9 cellular contexts compared by ENCODE assay signal in the genomic region with DNA sequence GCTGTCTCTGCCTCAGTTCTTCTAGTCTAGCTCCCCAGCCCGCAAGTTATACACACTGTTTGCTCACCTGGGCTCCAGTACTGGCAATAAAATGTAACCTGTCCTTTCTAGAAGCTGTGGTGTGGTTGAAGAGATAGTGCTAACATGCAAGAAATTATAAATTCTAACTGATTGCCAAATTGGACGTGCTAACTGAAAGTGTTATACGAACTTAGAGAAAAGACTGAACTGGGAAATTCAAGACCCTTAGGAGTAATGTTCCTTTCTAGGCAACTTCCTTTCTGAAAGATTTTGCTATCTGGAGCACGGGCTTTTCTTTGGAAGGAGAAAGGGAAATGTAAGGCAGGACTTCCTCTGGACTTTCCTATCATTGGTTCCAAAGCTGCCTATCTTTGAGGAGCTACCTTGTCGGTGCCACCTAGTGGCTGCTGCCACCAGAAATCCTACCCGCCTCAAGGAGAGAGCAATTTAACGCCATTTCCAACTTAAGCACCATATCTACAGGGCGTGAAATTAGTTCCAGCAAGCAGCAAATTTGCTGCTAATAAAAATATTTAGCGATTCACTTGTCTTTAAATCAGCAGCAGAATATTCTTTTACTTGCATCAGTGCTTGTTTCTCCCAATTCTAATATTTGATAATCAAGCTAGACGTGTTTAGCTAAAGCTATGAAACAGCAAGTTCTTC. TPM values are rescaled to one million over a fixed set of nuclear protein-coding genes. Genes with fewer than 3 reads are reported as not detected.
DNase-seq lines count a peak whose midpoint lies in the region; ATAC-seq, FAIRE-seq and TF ChIP-seq lines count a peak whose summit lies in the region.
"Had no signal": no experiment of that assay in that cellular context is flagged by ENCODE, and none has a peak within 500 bp of the region (broad histone marks: within the 10 kb centered on the region; RNA-seq: fewer than 3 reads in every experiment).

No MANE protein-coding gene starts in this region.

- H3K4me1 ChIP-seq in CD4-positive, CD25-positive, alpha-beta regulatory T cell (ENCODE audit: control insufficient read depth, insufficient read depth, low read length, poor library complexity, severe bottlenecking): no peaks in the 10 kb centered on the region
- H3K4me1 ChIP-seq in colonic mucosa (no peaks in the 10 kb centered on the region), tibial nerve (peaks cover 0 to 9% (median 0%) of the 10 kb centered on the region in 4 donors)

- TF ChIP-seq POLR2A in tibial nerve (IDR thresholded peaks at IDR 0.05): no peak

- peak in 2 of 3 donors; percentile 31 to 55 for DNase-seq in CD4-positive, CD25-positive, alpha-beta regulatory T cell
- DNase-seq in GM19239 (ENCODE audit: insufficient read length, low spot score) (peak; percentile 20), HuH-7 (ENCODE audit: low spot score) (peak; percentile 41), SK-N-MC (ENCODE audit: low read depth, low spot score) (peak; percentile 42), colonic mucosa (peak; percentile 41), memory B cell (ENCODE audit: low spot score in 2 of 2) (peak in 1 of 2 donors; percentile 19), tibial nerve (ENCODE audit: low spot score in 2 of 2) (peak in 1 of 2 donors; percentile 30), NCI-H345 (lab: John Stamatoyannopoulos, UW) (no peak)

- H3K9ac ChIP-seq in SK-N-MC (ENCODE audit: insufficient read length): no peak overlapping the region
- H3K9ac ChIP-seq in colonic mucosa (ENCODE audit: low read depth in 2 of 2, low read length in 2 of 2): no peak overlapping the region

- 54 to 64% methylated on average over 10 of the region's 10 CpGs for WGBS in tibial nerve, 2 donors

- peaks cover 74% of the 10 kb centered on the region for H3K27me3 Mint-ChIP-seq in CD4-positive, CD25-positive, alpha-beta regulatory T cell
- H3K27me3 Mint-ChIP-seq in memory B cell: peaks cover 8% of the 10 kb centered on the region

- no peaks in the 10 kb centered on the region for H3K9me3 ChIP-seq in CD4-positive, CD25-positive, alpha-beta regulatory T cell (ENCODE audit: control insufficient read depth in 2 of 2, low read length in 2 of 2)
- H3K9me3 ChIP-seq in SK-N-MC (ENCODE audit: low read depth, low read length) (no peaks in the 10 kb centered on the region), colonic mucosa (no peaks in the 10 kb centered on the region), tibial nerve (no peaks in the 10 kb centered on the region)

- TF ChIP-seq CTCF in colonic mucosa (IDR thresholded peaks at IDR 0.05) (peak; percentile 30), tibial nerve (IDR thresholded peaks at IDR 0.05) (peak; percentile 23 to 44 (median 34))

- H3K4me1 Mint-ChIP-seq in CD4-positive, CD25-positive, alpha-beta regulatory T cell: no peaks in the 10 kb centered on the region
- peaks cover 6% of the 10 kb centered on the region for H3K4me1 Mint-ChIP-seq in memory B cell

- no peak overlapping the region for H3K27ac Mint-ChIP-seq in CD4-positive, CD25-positive, alpha-beta regulatory T cell
- H3K27ac Mint-ChIP-seq in memory B cell: no peak overlapping the region

- no peak for TF ChIP-seq EP300 in tibial nerve (IDR thresholded peaks at IDR 0.05)

- peak overlapping the region in 1 of 4 donors; percentile 11 for H3K4me3 Mint-ChIP-seq in CD4-positive, CD25-positive, alpha-beta regulatory T cell
- peak overlapping the region; percentile 42 for H3K4me3 Mint-ChIP-seq in memory B cell

- intact Hi-C loops in colonic mucosa (cut with DNase I): no loop called here

- no peak for ATAC-seq in CD4-positive, CD25-positive, alpha-beta regulatory T cell (ENCODE audit: low read depth in 2 of 2)
- ATAC-seq in memory B cell (ENCODE audit: low read depth): peak; percentile 88

- no peaks in the 10 kb centered on the region for H3K36me3 ChIP-seq in CD4-positive, CD25-positive, alpha-beta regulatory T cell (ENCODE audit: control insufficient read depth, insufficient read depth, low read length)
- H3K36me3 ChIP-seq in SK-N-MC (ENCODE audit: insufficient read depth, low read length) (no peaks in the 10 kb centered on the region), colonic mucosa (no peaks in the 10 kb centered on the region), tibial nerve (no peaks in the 10 kb centered on the region)

- H3K9me3 Mint-ChIP-seq in CD4-positive, CD25-positive, alpha-beta regulatory T cell: peaks cover 0 to 14% (median 0%) of the 10 kb centered on the region in 7 donors
- peaks cover 1% of the 10 kb centered on the region for H3K9me3 Mint-ChIP-seq in memory B cell

- peaks cover 26% of the 10 kb centered on the region for H3K27me3 ChIP-seq in CD4-positive, CD25-positive, alpha-beta regulatory T cell (ENCODE audit: control insufficient read depth, insufficient read depth, low read length)
- no peaks in the 10 kb centered on the region for H3K27me3 ChIP-seq in colonic mucosa
- H3K27me3 ChIP-seq in tibial nerve: peaks cover 0 to 3% of the 10 kb centered on the region in 2 donors

- H3K36me3 Mint-ChIP-seq in CD4-positive, CD25-positive, alpha-beta regulatory T cell: no peaks in the 10 kb centered on the region
- no peaks in the 10 kb centered on the region for H3K36me3 Mint-ChIP-seq in memory B cell

- H3K4me3 ChIP-seq in CD4-positive, CD25-positive, alpha-beta regulatory T cell (ENCODE audit: low read depth, low read length): no peak overlapping the region
- H3K4me3 ChIP-seq in SK-N-MC (peak overlapping the region; percentile 46), colonic mucosa (no peak overlapping the region), tibial nerve (no peak overlapping the region)

- H3K27ac ChIP-seq in CD4-positive, CD25-positive, alpha-beta regulatory T cell (ENCODE audit: insufficient read depth, low read length, poor library complexity, severe bottlenecking): no peak overlapping the region
- H3K27ac ChIP-seq in SK-N-MC (no peak overlapping the region), colonic mucosa (no peak overlapping the region), tibial nerve (peak overlapping the region in 1 of 4 donors; percentile 12)

- peak; percentile 82 for FAIRE-seq in GM19239 (lab: Jason Lieb, UNC)

RNA-seq across cellular contexts. Expression of gene TMEM218, which starts 12.7 kb away (rescaled TPM):
- total RNA-seq in CD4-positive, CD25-positive, alpha-beta regulatory T cell: 9.7 TPM
- 10 to 100 TPM; 34.4 to 42.8 (median 41.2) TPM for polyA plus RNA-seq in CD4-positive, CD25-positive, alpha-beta regulatory T cell
- total RNA-seq in colonic mucosa (10 to 100 TPM in 1 of 2 donors, 1 to 10 TPM in 1; 8.7 to 17.3 TPM), tibial nerve (10 to 100 TPM; 17.2 to 30.6 (median 20.7) TPM)

RNA-seq across cellular contexts. Expression of gene PKNOX2, which starts 40.5 kb away (rescaled TPM):
- total RNA-seq in CD4-positive, CD25-positive, alpha-beta regulatory T cell: not detected
- not detected for polyA plus RNA-seq in CD4-positive, CD25-positive, alpha-beta regulatory T cell
- 1 to 10 TPM in 1 of 2 donors, under 1 TPM in 1; 0.52 to 1.3 TPM for total RNA-seq in colonic mucosa
- 1 to 10 TPM; 5.7 to 7.2 (median 6.4) TPM for total RNA-seq in tibial nerve
- total RNA-seq: T-helper 2 cell treated with Interferon-gamma antibody and Interleukin-4, amounts not matched to agents 100 ng/mL and 5 ng/mL, for 36 hours had no signal
